In the genomic region with DNA sequence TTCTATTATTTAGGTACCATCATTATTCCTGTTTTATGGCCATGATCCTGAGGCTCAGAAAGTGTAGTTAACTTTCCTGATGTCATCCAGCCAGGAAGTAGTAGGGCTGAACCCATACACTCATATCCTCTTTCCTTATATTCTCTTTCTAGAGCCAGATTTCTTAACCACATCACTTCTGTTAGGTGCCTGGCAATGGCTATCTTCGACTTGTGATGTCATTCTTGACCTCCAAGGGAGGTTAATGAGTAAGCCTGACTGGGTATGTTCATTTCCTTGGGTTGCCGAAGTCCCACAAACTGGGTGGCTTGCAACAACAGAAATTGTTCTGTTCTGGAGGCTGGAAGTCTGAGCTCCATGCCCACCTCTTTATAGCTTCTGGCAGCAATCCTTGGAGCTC, we compare ENCODE assay signal across 15 cellular contexts. TPM values are rescaled to one million over a fixed set of nuclear protein-coding genes. Genes with fewer than 3 reads are reported as not detected.
DNase-seq lines count a peak whose midpoint lies in the region; ATAC-seq and TF ChIP-seq lines count a peak whose summit lies in the region.
"Had no signal": no experiment of that assay in that cellular context is flagged by ENCODE, and none has a peak within 500 bp of the region (broad histone marks: within the 10 kb centered on the region; RNA-seq: fewer than 3 reads in every experiment).

No MANE protein-coding gene starts in this region.

- POLR2A ChIA-PET in SK-N-SH (lab: Yijun Ruan, JAX) = no interaction called here

- DNase-seq in SK-N-SH (no peak), brain microvascular endothelial cell (peak; percentile 64), hepatic stellate cell (ENCODE audit: low spot score) (peak; percentile 7), upper lobe of right lung (no peak), NCI-H128 (lab: John Stamatoyannopoulos, UW; ENCODE audit: unreplicated experiment) (no peak)
- no peak for DNase-seq in effector memory CD8-positive, alpha-beta T cell
- DNase-seq: activated naive CD4-positive, alpha-beta T cell treated with anti-CD3 and anti-CD28 coated beads for 36 hours; MM.1S; NCI-H2171 treated with DMSO at 0.1 percent for 48 hours; spleen; substantia nigra had no signal

- H3K27me3 Mint-ChIP-seq in effector memory CD8-positive, alpha-beta T cell = peaks cover 8 to 36% of the 10 kb centered on the region in 2 donors

- H3K4me3 Mint-ChIP-seq in effector memory CD8-positive, alpha-beta T cell = no peak overlapping the region
- H3K4me3 Mint-ChIP-seq: activated naive CD4-positive, alpha-beta T cell treated with anti-CD3 and anti-CD28 coated beads for 36 hours had no signal

- no peaks in the 10 kb centered on the region for H3K36me3 Mint-ChIP-seq in effector memory CD8-positive, alpha-beta T cell (ENCODE audit: insufficient read depth)

- peak overlapping the region; percentile 40; the same call in 1 of the 2 replicates for H2AFZ ChIP-seq in SK-N-SH (ENCODE audit: low read depth)

- no peak overlapping the region for H3K9ac ChIP-seq in SK-N-SH

- H3K36me3 ChIP-seq in SK-N-SH (replicated peaks in 1 of 2; ENCODE audit: control insufficient read depth in 1 of 2, insufficient read depth in 2 of 2, low read length in 1 of 2) = no peaks in the 10 kb centered on the region
- no peaks in the 10 kb centered on the region for H3K36me3 ChIP-seq in brain microvascular endothelial cell (replicated peaks)
- no peaks in the 10 kb centered on the region for H3K36me3 ChIP-seq in upper lobe of right lung
- H3K36me3 ChIP-seq: spleen had no signal

- 42% methylated on average over 2 of the region's 2 CpGs for WGBS in SK-N-SH (ENCODE audit: low lambda C conversion rate)

- no peaks in the 10 kb centered on the region for H3K4me1 Mint-ChIP-seq in effector memory CD8-positive, alpha-beta T cell (ENCODE audit: low read depth in 2 of 2)

- H3K9me2 ChIP-seq in SK-N-SH = no peaks in the 10 kb centered on the region

- TF ChIP-seq CTCF in SK-N-SH (IDR thresholded peaks at IDR 0.05) (no peak), brain microvascular endothelial cell (IDR thresholded peaks at IDR 0.05; ENCODE audit: low read depth, low read length, missing control alignments) (no peak), upper lobe of right lung (IDR thresholded peaks at IDR 0.05) (no peak)

- H3F3A ChIP-seq in SK-N-SH (replicated peaks; ENCODE audit: insufficient read depth) = no peaks in the 10 kb centered on the region

- H3K27ac ChIP-seq in SK-N-SH (ENCODE audit: low read depth in 2 of 2, low read length in 1 of 2) (no peak overlapping the region), brain microvascular endothelial cell (peak overlapping the region; percentile 43), upper lobe of right lung (no peak overlapping the region)
- H3K27ac ChIP-seq: 22Rv1, spleen had no signal

- H3K9me3 Mint-ChIP-seq in effector memory CD8-positive, alpha-beta T cell = peaks cover 0 to 1% of the 10 kb centered on the region in 2 donors

- H4K20me1 ChIP-seq in SK-N-SH (ENCODE audit: insufficient read depth) = no peaks in the 10 kb centered on the region

- intact Hi-C loops in upper lobe of right lung (cut with DNase I) = no loop called here

- CTCF ChIA-PET in SK-N-SH (lab: Yijun Ruan, JAX) = interaction anchor here (1.3 kb wide), 1 partner anchor 47 kb away, joined by 5 read pairs; no protein-coding TSS in a partner anchor

- H3K79me2 ChIP-seq in SK-N-SH (ENCODE audit: insufficient read depth) = no peaks in the 10 kb centered on the region

- TF ChIP-seq EP300 in SK-N-SH (IDR thresholded peaks at IDR 0.05; ENCODE audit: borderline replicate concordance in 1 of 2, low read depth in 1 of 2, low read length in 1 of 2) = no peak

- no peak overlapping the region for H3K27ac Mint-ChIP-seq in effector memory CD8-positive, alpha-beta T cell
- H3K27ac Mint-ChIP-seq: activated naive CD4-positive, alpha-beta T cell treated with anti-CD3 and anti-CD28 coated beads for 36 hours had no signal

- TF ChIP-seq RAD21 in SK-N-SH (IDR thresholded peaks at IDR 0.05; ENCODE audit: low read length) = no peak

- no peaks in the 10 kb centered on the region for H3K9me3 ChIP-seq in SK-N-SH
- no peaks in the 10 kb centered on the region for H3K9me3 ChIP-seq in upper lobe of right lung
- H3K9me3 ChIP-seq: spleen had no signal

- H3K27me3 ChIP-seq in SK-N-SH (ENCODE audit: insufficient read depth) = no peaks in the 10 kb centered on the region
- no peaks in the 10 kb centered on the region for H3K27me3 ChIP-seq in brain microvascular endothelial cell (replicated peaks)
- no peaks in the 10 kb centered on the region for H3K27me3 ChIP-seq in upper lobe of right lung
- H3K27me3 ChIP-seq: spleen had no signal

- H3K4me3 ChIP-seq in SK-N-SH (ENCODE audit: low read depth in 2 of 2, low read length in 1 of 2) (no peak overlapping the region), brain microvascular endothelial cell (ENCODE audit: low read depth, low read length) (no peak overlapping the region), upper lobe of right lung (no peak overlapping the region)
- H3K4me3 ChIP-seq: spleen had no signal

- no peak for ATAC-seq in SK-N-SH treated with all-trans-retinoic acid at 6 μM for 48 hours
- peak; percentile 21 for ATAC-seq in upper lobe of right lung
- ATAC-seq in GM19467 (IDR thresholded peaks at IDR 0.05; ENCODE audit: unreplicated experiment) = no peak
- no peak for ATAC-seq in effector memory CD8-positive, alpha-beta T cell (replicated peaks)

- no peak overlapping the region for H3K4me2 ChIP-seq in SK-N-SH

- H3K4me1 ChIP-seq in SK-N-SH (ENCODE audit: control insufficient read depth in 1 of 2, insufficient read depth in 2 of 2, low read depth in 1 of 2, low read length in 1 of 2) = peaks cover 9 to 13% of the 10 kb centered on the region in 2 experiments
- peaks cover 6% of the 10 kb centered on the region for H3K4me1 ChIP-seq in upper lobe of right lung
- H3K4me1 ChIP-seq: spleen had no signal

- in situ Hi-C loops in brain microvascular endothelial cell (cut with HindIII; ENCODE audit: low pct_ligation_motif_present, low sequenced_read_pairs) = no loop called here

TF ChIP-seq in SK-N-SH, 30 proteins besides CTCF, POLR2A, EP300 and RAD21:
- TF ChIP-seq POLR2AphosphoS5 (IDR thresholded peaks at IDR 0.05; ENCODE audit: low read depth, low read length) = no peak
- no peak for TF ChIP-seq SMC3 (IDR thresholded peaks at IDR 0.05; ENCODE audit: low read depth, low read length)
- TF ChIP-seq MEF2A (IDR thresholded peaks at IDR 0.05; ENCODE audit: borderline replicate concordance, low read depth) = no peak
- no peak for TF ChIP-seq GABPA (IDR thresholded peaks at IDR 0.05; ENCODE audit: low read depth)
- no peak for TF ChIP-seq CHD2 (IDR thresholded peaks at IDR 0.05; ENCODE audit: low read length, partially characterized antibody)
- no peak for TF ChIP-seq RXRA (IDR thresholded peaks at IDR 0.05; ENCODE audit: borderline replicate concordance, low read depth)
- TF ChIP-seq RFX5 (IDR thresholded peaks at IDR 0.05; ENCODE audit: low read length) = no peak
- TF ChIP-seq, protein P1, sequence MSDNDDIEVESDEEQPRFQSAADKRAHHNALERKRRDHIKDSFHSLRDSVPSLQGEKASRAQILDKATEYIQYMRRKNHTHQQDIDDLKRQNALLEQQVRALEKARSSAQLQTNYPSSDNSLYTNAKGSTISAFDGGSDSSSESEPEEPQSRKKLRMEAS (IDR thresholded peaks at IDR 0.05; ENCODE audit: low read depth) = no peak
- TF ChIP-seq RCOR1 (IDR thresholded peaks at IDR 0.05; ENCODE audit: low read length) = no peak
- TF ChIP-seq GATA2 (CRISPR knock-in tag; IDR thresholded peaks at IDR 0.05) = no peak
- TF ChIP-seq NRF1 (IDR thresholded peaks at IDR 0.05; ENCODE audit: low read depth, low read length) = no peak
- no peak for TF ChIP-seq JUND (IDR thresholded peaks at IDR 0.05)
- no peak for TF ChIP-seq TEAD4 (IDR thresholded peaks at IDR 0.05; ENCODE audit: borderline replicate concordance, insufficient read depth)

TF ChIP-seq in SK-N-SH treated with all-trans-retinoic acid at 6 μM for 48 hours, 23 proteins besides CTCF, POLR2A, EP300 and RAD21 (continues in another document):
- TF ChIP-seq ZC3H10 (CRISPR knock-in tag; IDR thresholded peaks at IDR 0.05) (no peak), ZNF565 (CRISPR knock-in tag; conservative IDR thresholded peaks at IDR 0.05; ENCODE audit: low read depth) (no peak), ESRRG (CRISPR knock-in tag; IDR thresholded peaks at IDR 0.05) (no peak), SNAI2 (CRISPR knock-in tag; IDR thresholded peaks at IDR 0.05) (no peak), RARB (CRISPR knock-in tag; IDR thresholded peaks at IDR 0.05) (no peak), OSR1 (CRISPR knock-in tag; IDR thresholded peaks at IDR 0.05) (no peak), PPARA (CRISPR knock-in tag; IDR thresholded peaks at IDR 0.05; ENCODE audit: borderline replicate concordance) (no peak), ZFP3 (CRISPR knock-in tag; IDR thresholded peaks at IDR 0.05) (no peak), ZFP30 (CRISPR knock-in tag; IDR thresholded peaks at IDR 0.05) (no peak), CSDC2 (CRISPR knock-in tag; IDR thresholded peaks at IDR 0.05) (no peak), ZNF8 (CRISPR knock-in tag; IDR thresholded peaks at IDR 0.05) (no peak), ZNF70 (CRISPR knock-in tag; IDR thresholded peaks at IDR 0.05) (no peak)
- TF ChIP-seq, protein P2, sequence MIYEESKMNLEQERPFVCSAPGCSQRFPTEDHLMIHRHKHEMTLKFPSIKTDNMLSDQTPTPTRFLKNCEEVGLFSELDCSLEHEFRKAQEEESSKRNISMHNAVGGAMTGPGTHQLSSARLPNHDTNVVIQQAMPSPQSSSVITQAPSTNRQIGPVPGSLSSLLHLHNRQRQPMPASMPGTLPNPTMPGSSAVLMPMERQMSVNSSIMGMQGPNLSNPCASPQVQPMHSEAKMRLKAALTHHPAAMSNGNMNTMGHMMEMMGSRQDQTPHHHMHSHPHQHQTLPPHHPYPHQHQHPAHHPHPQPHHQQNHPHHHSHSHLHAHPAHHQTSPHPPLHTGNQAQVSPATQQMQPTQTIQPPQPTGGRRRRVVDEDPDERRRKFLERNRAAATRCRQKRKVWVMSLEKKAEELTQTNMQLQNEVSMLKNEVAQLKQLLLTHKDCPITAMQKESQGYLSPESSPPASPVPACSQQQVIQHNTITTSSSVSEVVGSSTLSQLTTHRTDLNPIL (CRISPR knock-in tag; IDR thresholded peaks at IDR 0.05; ENCODE audit: low read depth) = no peak

RNA-seq across cellular contexts. Expression of gene ITGB6, which starts 43.4 kb away (rescaled TPM):
- polyA plus RNA-seq in SK-N-SH (2012; rRNA removed) = 0.10 and 0.13 TPM in 2 replicates
- polyA plus RNA-seq in SK-N-SH (2012; cell fraction: cytosol; rRNA removed) = 0.13 and 0.15 TPM in 2 replicates
- polyA plus RNA-seq in SK-N-SH (2012; cell fraction: nucleus; rRNA removed) = 0.26 TPM in 2 replicates
- total RNA-seq in upper lobe of right lung = 109 TPM
- total RNA-seq: activated CD8-positive, alpha-beta memory T cell treated with anti-CD3 and anti-CD28 coated beads for 36 hours; activated naive CD4-positive, alpha-beta T cell treated with anti-CD3 and anti-CD28 coated beads for 36 hours; spleen had no signal

Comparison
In these comparisons a context has a peak if more than half of its experiments do, and no peak if none do; other contexts are left out.
1. DNase-seq: peak in brain microvascular endothelial cell (single experiment) and hepatic stellate cell (single experiment); none in SK-N-SH (single experiment), upper lobe of right lung (single experiment), NCI-H128 (single experiment) and effector memory CD8-positive, alpha-beta T cell (0 of 3).